Comparison of ENCODE assay signal across 8 cellular contexts in genomic region chr15:60395276-60396011, GRCh38. TPM values are rescaled to one million over a fixed set of nuclear protein-coding genes. Genes with fewer than 3 reads are reported as not detected.
A peak's percentile ranks its signal among the peaks of the same experiment; 100 is the strongest.
DNase-seq lines count a peak whose midpoint lies in the region; ATAC-seq, FAIRE-seq and TF ChIP-seq lines count a peak whose summit lies in the region.

No MANE protein-coding gene starts in this region.

- CTCF ChIA-PET in Calu3 (lab: Charles Lee) = interaction anchor here (0.5 to 1.1 kb wide), 4 partner anchors 16 to 48 kb away, joined by 3 to 4 read pairs (median 4); no protein-coding TSS in a partner anchor
- CTCF ChIA-PET in H1 (lab: Charles Lee; ENCODE audit: partially characterized antibody) = interaction anchor here (0.5 to 2.6 kb wide), 3 partner anchors 36 to 183 kb away, joined by 4 to 9 read pairs (median 5); no protein-coding TSS in a partner anchor

- H2AFZ ChIP-seq in H1 (ENCODE audit: low read length) = no peak overlapping the region
- no peak overlapping the region for H2AFZ ChIP-seq in trophoblast cell (ENCODE audit: insufficient read depth, low read length, poor library complexity)

- H3K27ac ChIP-seq in H1 (ENCODE audit: low read depth, low read length) = no peak overlapping the region
- peak overlapping the region; percentile 99 for H3K27ac ChIP-seq in trophoblast cell (ENCODE audit: low read depth, low read length)

- H3K27ac Mint-ChIP-seq in Calu3 (ENCODE audit: unreplicated experiment) = peak overlapping the region; percentile 99

- no peak overlapping the region for H3K14ac ChIP-seq in H1 (ENCODE audit: insufficient read length)
- H3K14ac ChIP-seq in trophoblast cell (ENCODE audit: low read length) = peak overlapping the region; percentile 42

- H2AK5ac ChIP-seq in H1 (ENCODE audit: low read depth, low read length) (no peak overlapping the region), trophoblast cell (ENCODE audit: low read length) (no peak overlapping the region)

- no TSS peak for BruUV-seq in Calu3 (replicated peaks; lab: Mats Ljungman, UMichigan)

- no peak overlapping the region for H3K4ac ChIP-seq in H1 (replicated peaks; ENCODE audit: insufficient read length, low read depth, low read length)
- H3K4ac ChIP-seq in trophoblast cell (ENCODE audit: low read depth, low read length) = peak overlapping the region; percentile 94

- H3K23me2 ChIP-seq in H1 (ENCODE audit: low read depth, low read length) = peaks cover 12% of the 10 kb centered on the region; the same call in 1 of the 2 replicates

- TF ChIP-seq RAD21 in H1 (IDR thresholded peaks at IDR 0.05 in 1 of 2, conservative IDR thresholded peaks at IDR 0.05 in 1 of 2; ENCODE audit: low read depth in 2 of 2, low read length in 2 of 2) = no peak

- H2BK5ac ChIP-seq in H1 (ENCODE audit: low read depth, low read length) (no peak overlapping the region), trophoblast cell (ENCODE audit: low read depth, low read length, poor library complexity) (peak overlapping the region; percentile 65)

- no peak overlapping the region for H3K23ac ChIP-seq in H1 (ENCODE audit: insufficient read length)
- no peak overlapping the region for H3K23ac ChIP-seq in trophoblast cell (ENCODE audit: low read length)

- H3K27me3 Mint-ChIP-seq in Calu3 (ENCODE audit: unreplicated experiment) = peaks cover 13% of the 10 kb centered on the region

- peaks cover 0 to 21% of the 10 kb centered on the region in 2 experiments; a peak in 2 of 4 replicates for H3K79me2 ChIP-seq in H1 (ENCODE audit: control insufficient read depth in 1 of 2, insufficient read depth in 2 of 2, low read length in 2 of 2)
- H3K79me2 ChIP-seq in trophoblast cell (ENCODE audit: control insufficient read depth, insufficient read depth, low read length, poor library complexity) = peaks cover 44% of the 10 kb centered on the region

- H2BK15ac ChIP-seq in H1 (ENCODE audit: low read length) = no peak overlapping the region

- peaks cover 94% of the 10 kb centered on the region for H3K36me3 Mint-ChIP-seq in Calu3 (ENCODE audit: insufficient read depth, unreplicated experiment)

- no peak for TF ChIP-seq EP300 in H1 (IDR thresholded peaks at IDR 0.05; ENCODE audit: borderline replicate concordance in 1 of 2, low read depth in 2 of 2, low read length in 2 of 2)

- intact Hi-C loops in Calu3 (cut with micrococcal nuclease; ENCODE audit: unreplicated experiment) = loop anchor here (1.0 kb wide), 1 partner anchor 13 kb away; no protein-coding TSS in a partner anchor

- H3K79me1 ChIP-seq in H1 (ENCODE audit: low read depth, low read length) (peaks cover 7% of the 10 kb centered on the region; the same call in 1 of the 2 replicates), trophoblast cell (ENCODE audit: low read length) (peaks cover 47% of the 10 kb centered on the region)

- H2BK20ac ChIP-seq in H1 (ENCODE audit: low read length) = no peak overlapping the region; the same call in 1 of the 2 replicates

- H3K36me3 ChIP-seq in H1 (ENCODE audit: control insufficient read depth in 2 of 4, insufficient read depth in 4 of 4, low read length in 3 of 4) (peaks cover 0 to 13% (median 0%) of the 10 kb centered on the region in 4 experiments; a peak in 1 of 8 replicates), trophoblast cell (ENCODE audit: control insufficient read depth in 1 of 2, insufficient read depth in 2 of 2, low read length in 2 of 2) (peaks cover 7 to 27% of the 10 kb centered on the region in 2 experiments)

- POLR2A ChIA-PET in H1 (lab: Charles Lee; ENCODE audit: partially characterized antibody) = interaction anchor here (0.8 to 2.6 kb wide), 5 partner anchors 11 to 328 kb away, joined by 3 to 12 read pairs (median 3); no protein-coding TSS in a partner anchor

- DNase-seq in Calu3 (no peak), NOMO-1 treated with dmso at 0.1 percent for 144 hours (lab: John Stamatoyannopoulos, UW; ENCODE audit: unreplicated experiment) (peak; percentile 33), H1 (ENCODE audit: low read depth in 1 of 2, low spot score in 2 of 2) (no peak), trophoblast cell (no peak), SIG-M5 (lab: John Stamatoyannopoulos, UW) (no peak), GOT3 (lab: John Stamatoyannopoulos, UW) (no peak), NCI-H345 treated with DMSO at 0.1 percent for 48 hours (lab: John Stamatoyannopoulos, UW; ENCODE audit: unreplicated experiment) (no peak)

- no peak for TF ChIP-seq POLR2A in H1 (IDR thresholded peaks at IDR 0.05; ENCODE audit: control extremely low read depth in 1 of 2, low read depth in 2 of 2, low read length in 2 of 2)

- H3K18ac ChIP-seq in H1 (ENCODE audit: extremely low read depth, low read length) (no peak overlapping the region), trophoblast cell (ENCODE audit: low read length) (no peak overlapping the region)

- H2BK120ac ChIP-seq in H1 (replicated peaks; ENCODE audit: low read depth, low read length) (no peak overlapping the region), trophoblast cell (ENCODE audit: insufficient read depth, low read length, poor library complexity) (no peak overlapping the region)

- no peaks in the 10 kb centered on the region for H3K9me3 ChIP-seq in H1 (ENCODE audit: insufficient read depth in 2 of 2, low read depth in 1 of 2, low read length in 1 of 2)
- H3K9me3 ChIP-seq in trophoblast cell (ENCODE audit: insufficient read depth, low read depth, low read length) = no peaks in the 10 kb centered on the region

- H4K12ac ChIP-seq in trophoblast cell (ENCODE audit: low read depth, low read length) = no peak overlapping the region

- H4K5ac ChIP-seq in H1 (ENCODE audit: insufficient read length, low read depth, low read length) = no peak overlapping the region

- ATAC-seq in GM21825 (IDR thresholded peaks at IDR 0.05; ENCODE audit: unreplicated experiment) = no peak

- H2BK12ac ChIP-seq in H1 (ENCODE audit: low read depth, low read length) = no peak overlapping the region
- H2BK12ac ChIP-seq in trophoblast cell (ENCODE audit: low read length) = no peak overlapping the region

- no peaks in the 10 kb centered on the region for H3K9me3 Mint-ChIP-seq in Calu3 (ENCODE audit: low read depth, unreplicated experiment)

- no peak overlapping the region for H3K56ac ChIP-seq in H1 (replicated peaks; ENCODE audit: insufficient read length, low read depth, low read length)

- peaks cover 0 to 5% of the 10 kb centered on the region in 2 experiments for H4K20me1 ChIP-seq in H1 (replicated peaks in 1 of 2; ENCODE audit: control insufficient read depth in 1 of 2, insufficient read depth in 2 of 2, low read length in 2 of 2)

- peaks cover 60% of the 10 kb centered on the region for H3K4me1 Mint-ChIP-seq in Calu3 (ENCODE audit: low read depth, unreplicated experiment)

- H3K27me3 ChIP-seq in H1 (replicated peaks in 1 of 4; ENCODE audit: control insufficient read depth in 3 of 4, extremely low read depth in 1 of 4, insufficient read depth in 3 of 4, low read length in 3 of 4) (peaks cover 0 to 12% (median 6%) of the 10 kb centered on the region in 4 experiments; a peak in 6 of 7 replicates), trophoblast cell (ENCODE audit: insufficient read depth, low read length) (no peaks in the 10 kb centered on the region)

- peak overlapping the region in 1 of 4 experiments; percentile 72; a peak in 1 of 8 replicates for H3K4me3 ChIP-seq in H1 (ENCODE audit: extremely low read depth in 1 of 4, insufficient read depth in 2 of 4, low read depth in 3 of 4, low read length in 4 of 4)
- no peak overlapping the region for H3K4me3 ChIP-seq in trophoblast cell (ENCODE audit: low read depth, low read length)

- H3K4me3 Mint-ChIP-seq in Calu3 (ENCODE audit: low read depth, unreplicated experiment) = peak overlapping the region; percentile 86

- no peak overlapping the region for H4K91ac ChIP-seq in H1 (replicated peaks; ENCODE audit: insufficient read length, low read length)
- peak overlapping the region; percentile 25 for H4K91ac ChIP-seq in trophoblast cell (ENCODE audit: low read depth, low read length)

- FAIRE-seq in H1 (lab: Jason Lieb, UNC) = no peak

- WGBS in H1 (ENCODE audit: extremely low coverage in 1 of 2, insufficient coverage in 1 of 2, insufficient read length in 1 of 2, insufficient replicate concordance in 2 of 2, low coverage in 1 of 2, low lambda C conversion rate in 2 of 2, missing lambda C conversion rate in 1 of 2), 2 experiments = 89% methylated on average over 9 of the region's 9 CpGs; no CpG with 5 or more reads in 1 of the 2 experiments
- WGBS in trophoblast cell (ENCODE audit: extremely low coverage, insufficient coverage, insufficient read length) = no CpG with 5 or more reads among the region's 9 CpGs

- no peak for TF ChIP-seq CTCF in Calu3 (IDR thresholded peaks at IDR 0.05; ENCODE audit: unreplicated experiment)
- TF ChIP-seq CTCF in H1 (IDR thresholded peaks at IDR 0.05; ENCODE audit: control extremely low read depth in 1 of 3, insufficient read depth in 1 of 3, low read depth in 1 of 3, low read length in 3 of 3) = no peak

- H3K9ac ChIP-seq in H1 (replicated peaks in 1 of 4; ENCODE audit: extremely low read depth in 1 of 4, low read depth in 3 of 4, low read length in 3 of 4) = no peak overlapping the region
- H3K9ac ChIP-seq in trophoblast cell (ENCODE audit: low read length) = peak overlapping the region; percentile 28

- H3K4me2 ChIP-seq in H1 (ENCODE audit: insufficient read depth in 1 of 2, low read depth in 2 of 2, low read length in 2 of 2) (peak overlapping the region in 1 of 2 experiments; percentile 95; a peak in 1 of 4 replicates), trophoblast cell (ENCODE audit: low read length) (peak overlapping the region; percentile 71)

- H4K8ac ChIP-seq in H1 (ENCODE audit: extremely low read depth, insufficient read depth, low read length) = no peak overlapping the region
- H4K8ac ChIP-seq in trophoblast cell (ENCODE audit: low read depth, low read length) = no peak overlapping the region

- H3K4me1 ChIP-seq in H1 (replicated peaks in 1 of 4; ENCODE audit: control insufficient read depth in 3 of 4, insufficient read depth in 4 of 4, low read length in 3 of 4) = peaks cover 7 to 32% (median 23%) of the 10 kb centered on the region in 4 experiments
- peaks cover 25 to 43% of the 10 kb centered on the region in 2 experiments for H3K4me1 ChIP-seq in trophoblast cell (ENCODE audit: control insufficient read depth in 1 of 2, insufficient read depth in 2 of 2, low read length in 2 of 2)

TF ChIP-seq in H1, 55 proteins besides CTCF, POLR2A, EP300 and RAD21 (continues in another document):
- TF ChIP-seq SP1 (IDR thresholded peaks at IDR 0.05; ENCODE audit: low read depth, low read length) = no peak
- 0 out of 2 replicates have a peak, but pooled peaks have one; percentile 21 for TF ChIP-seq MAFK (IDR thresholded peaks at IDR 0.05; ENCODE audit: low read depth, low read length)

RNA-seq across cellular contexts. Expression of gene ANXA2, which starts 2.3 kb away (rescaled TPM):
- total RNA-seq in Calu3 (2022) = 3,100 and 3,305 TPM in 2 replicates
- 214 and 217 TPM in 2 replicates for total RNA-seq in H1 (2021; fragmentation: NEBNext Ultra II Directional; extraction: Animal tissue kit (Norgen Biotek cat#: 25700))
- polyA plus RNA-seq in H1 (2011; rRNA removed) = 112 and 178 TPM in 2 replicates
- polyA plus RNA-seq in H1 (2011; cell fraction: cytosol; rRNA removed) = 228 TPM
- 144 TPM for polyA plus RNA-seq in H1 (2011; cell fraction: nucleus; rRNA removed)
- polyA plus RNA-seq in H1 (2012, experiment 1 of 2) = 229 to 280 TPM (median 248 TPM) in 4 replicates
- polyA plus RNA-seq in H1 (2012, experiment 2 of 2) = 69.2 TPM
- polyA plus RNA-seq in H1 (2013, experiment 1 of 2) = 228 TPM
- 226 TPM for polyA plus RNA-seq in H1 (2013, experiment 2 of 2)
- polyA minus RNA-seq in H1 (2011; rRNA and poly(A)+ RNA removed) = 230 and 269 TPM in 2 replicates
- 74.2 TPM for polyA minus RNA-seq in H1 (2011; cell fraction: cytosol; rRNA and poly(A)+ RNA removed)
- 106 TPM for polyA minus RNA-seq in H1 (2011; cell fraction: nucleus; rRNA and poly(A)+ RNA removed)
- polyA plus RNA-seq in trophoblast cell (2013) = 2,156 and 2,172 TPM in 2 replicates

Comparison
In these comparisons a context has a peak if more than half of its experiments do, and no peak if none do; other contexts are left out.
1. RNA of gene ANXA2, which starts 2.3 kb away (total RNA-seq): 3,100 to 3,305 TPM in Calu3; 214 to 217 TPM in H1; every median in the first group is over 10 times any median in the second.